In genomic region chr5:135800656-135801055, GRCh38 we compare ENCODE assay signal across 21 cellular contexts. TPM values are rescaled to one million over a fixed set of nuclear protein-coding genes. Genes with fewer than 3 reads are reported as not detected.
DNase-seq lines count a peak whose midpoint lies in the region; ATAC-seq lines count a peak whose summit lies in the region.
"Had no signal": no experiment of that assay in that cellular context is flagged by ENCODE, and none has a peak within 500 bp of the region (broad histone marks: within the 10 kb centered on the region; RNA-seq: fewer than 3 reads in every experiment).

No MANE protein-coding gene starts in this region.

- CTCF ChIA-PET in activated CD8-positive, alpha-beta memory T cell treated with anti-CD3 and anti-CD28 coated beads, Interleukin-2, amount 10 ng/mL, durations not matched to agents 7 days and 5 days (lab: Charles Lee), result no interaction called here

- H3K36me3 Mint-ChIP-seq in activated CD8-positive, alpha-beta memory T cell treated with anti-CD3 and anti-CD28 coated beads, Interleukin-2, amount 10 ng/mL, durations not matched to agents 7 days and 5 days, result no peaks in the 10 kb centered on the region
- H3K36me3 Mint-ChIP-seq in stimulated activated memory B cell treated with anti-CD40 and anti-IgM and Interleukin-4, amounts not matched to agents 10 μg/mL and 1 μg/mL and 100 μg/mL, for 72 hours, result no peaks in the 10 kb centered on the region
- H3K36me3 Mint-ChIP-seq: CD4-positive, CD25-positive, alpha-beta regulatory T cell; CD8-positive, alpha-beta memory T cell had no signal

- DNase-seq in activated CD8-positive, alpha-beta memory T cell treated with anti-CD3 and anti-CD28 coated beads, Interleukin-2, amount 10 ng/mL, durations not matched to agents 7 days and 5 days, result no peak
- DNase-seq in activated CD8-positive, alpha-beta memory T cell treated with anti-CD3 and anti-CD28 coated beads, Interleukin-2, amount 50 U/mL, for 48 hours, result no peak
- DNase-seq in stimulated activated naive CD8-positive, alpha-beta T cell treated with anti-CD3 and anti-CD28 coated beads, Interleukin-15, amount 100 ng/mL, for 72 hours, result no peak
- no peak for DNase-seq in stimulated activated naive CD8-positive, alpha-beta T cell treated with anti-CD3 and anti-CD28 coated beads, Interleukin-15, Interleukin-2, amounts not matched to agents 100 U/mL and 50 U/mL, for 24 hours
- DNase-seq: ACHN; BE2C; C1 segment of cervical spinal cord; CD8-positive, alpha-beta memory T cell; COR-L47; DMS 273 treated with DMSO at 0.1 percent for 48 hours; DMS53; DND-41; EL; HCEC 1CT; HFFc6; IMR-90 had no signal

- no peaks in the 10 kb centered on the region for H3K27me3 Mint-ChIP-seq in activated CD8-positive, alpha-beta memory T cell treated with anti-CD3 and anti-CD28 coated beads, Interleukin-2, amount 10 ng/mL, durations not matched to agents 7 days and 5 days
- peaks cover 16% of the 10 kb centered on the region for H3K27me3 Mint-ChIP-seq in stimulated activated naive CD8-positive, alpha-beta T cell treated with anti-CD3 and anti-CD28 coated beads, Interleukin-15, amount 100 ng/mL, for 72 hours
- peaks cover 43% of the 10 kb centered on the region for H3K27me3 Mint-ChIP-seq in stimulated activated memory B cell treated with anti-CD40 and anti-IgM and Interleukin-4, amounts not matched to agents 10 μg/mL and 1 μg/mL and 100 μg/mL, for 72 hours
- H3K27me3 Mint-ChIP-seq: CD4-positive, CD25-positive, alpha-beta regulatory T cell had no signal

- ATAC-seq in activated CD8-positive, alpha-beta memory T cell treated with anti-CD3 and anti-CD28 coated beads, Interleukin-2, amount 10 ng/mL, durations not matched to agents 7 days and 5 days, result peak; percentile 16
- ATAC-seq in stimulated activated naive CD8-positive, alpha-beta T cell treated with anti-CD3 and anti-CD28 coated beads, Interleukin-15, amount 100 ng/mL, for 72 hours, result peak; percentile 37
- ATAC-seq in stimulated activated naive CD8-positive, alpha-beta T cell treated with anti-CD3 and anti-CD28 coated beads, Interleukin-15, Interleukin-2, amounts not matched to agents 100 U/mL and 50 U/mL, for 24 hours, result no peak
- peak; percentile 4 for ATAC-seq in stimulated activated memory B cell treated with anti-CD40 and anti-IgM and Interleukin-4, amounts not matched to agents 10 μg/mL and 1 μg/mL and 100 μg/mL, for 72 hours
- no peak for ATAC-seq in GM19463 (IDR thresholded peaks at IDR 0.05; ENCODE audit: unreplicated experiment)
- ATAC-seq: GM23338 had no signal

- H3K9me3 Mint-ChIP-seq in activated CD8-positive, alpha-beta memory T cell treated with anti-CD3 and anti-CD28 coated beads, Interleukin-2, amount 10 ng/mL, durations not matched to agents 7 days and 5 days (ENCODE audit: low read depth), result no peaks in the 10 kb centered on the region
- H3K9me3 Mint-ChIP-seq in stimulated activated naive CD8-positive, alpha-beta T cell treated with anti-CD3 and anti-CD28 coated beads, Interleukin-15, amount 100 ng/mL, for 72 hours, result peaks cover 0 to 6% of the 10 kb centered on the region in 2 donors
- H3K9me3 Mint-ChIP-seq in stimulated activated memory B cell treated with anti-CD40 and anti-IgM and Interleukin-4, amounts not matched to agents 10 μg/mL and 1 μg/mL and 100 μg/mL, for 72 hours, result no peaks in the 10 kb centered on the region
- H3K9me3 Mint-ChIP-seq: GM23338, HFFc6 had no signal

- no peak overlapping the region for H3K4me3 Mint-ChIP-seq in activated CD8-positive, alpha-beta memory T cell treated with anti-CD3 and anti-CD28 coated beads, Interleukin-2, amount 10 ng/mL, durations not matched to agents 7 days and 5 days
- no peak overlapping the region for H3K4me3 Mint-ChIP-seq in stimulated activated naive CD8-positive, alpha-beta T cell treated with anti-CD3 and anti-CD28 coated beads, Interleukin-15, amount 100 ng/mL, for 72 hours
- H3K4me3 Mint-ChIP-seq in stimulated activated memory B cell treated with anti-CD40 and anti-IgM and Interleukin-4, amounts not matched to agents 10 μg/mL and 1 μg/mL and 100 μg/mL, for 72 hours, result no peak overlapping the region
- H3K4me3 Mint-ChIP-seq: CD4-positive, CD25-positive, alpha-beta regulatory T cell; CD8-positive, alpha-beta memory T cell; GM23338; HFFc6 had no signal

- no peaks in the 10 kb centered on the region for H3K4me1 Mint-ChIP-seq in activated CD8-positive, alpha-beta memory T cell treated with anti-CD3 and anti-CD28 coated beads, Interleukin-2, amount 10 ng/mL, durations not matched to agents 7 days and 5 days
- H3K4me1 Mint-ChIP-seq in stimulated activated naive CD8-positive, alpha-beta T cell treated with anti-CD3 and anti-CD28 coated beads, Interleukin-15, amount 100 ng/mL, for 72 hours, result no peaks in the 10 kb centered on the region
- H3K4me1 Mint-ChIP-seq in stimulated activated memory B cell treated with anti-CD40 and anti-IgM and Interleukin-4, amounts not matched to agents 10 μg/mL and 1 μg/mL and 100 μg/mL, for 72 hours, result no peaks in the 10 kb centered on the region
- H3K4me1 Mint-ChIP-seq: CD4-positive, CD25-positive, alpha-beta regulatory T cell; CD8-positive, alpha-beta memory T cell; GM23338 had no signal

- H3K27ac Mint-ChIP-seq in activated CD8-positive, alpha-beta memory T cell treated with anti-CD3 and anti-CD28 coated beads, Interleukin-2, amount 10 ng/mL, durations not matched to agents 7 days and 5 days, result no peak overlapping the region
- H3K27ac Mint-ChIP-seq in stimulated activated naive CD8-positive, alpha-beta T cell treated with anti-CD3 and anti-CD28 coated beads, Interleukin-15, amount 100 ng/mL, for 72 hours, result no peak overlapping the region
- no peak overlapping the region for H3K27ac Mint-ChIP-seq in stimulated activated memory B cell treated with anti-CD40 and anti-IgM and Interleukin-4, amounts not matched to agents 10 μg/mL and 1 μg/mL and 100 μg/mL, for 72 hours
- H3K27ac Mint-ChIP-seq: CD4-positive, CD25-positive, alpha-beta regulatory T cell; CD8-positive, alpha-beta memory T cell; GM23338; HFFc6 had no signal

RNA-seq across cellular contexts. Expression of gene SLC25A48, which starts 33.8 kb away (rescaled TPM):
- total RNA-seq in activated CD8-positive, alpha-beta memory T cell treated with anti-CD3 and anti-CD28 coated beads, Interleukin-2, amount 10 ng/mL, durations not matched to agents 7 days and 5 days, result not detected
- total RNA-seq: CD4-positive, CD25-positive, alpha-beta regulatory T cell; CD8-positive, alpha-beta memory T cell; G401; HFFc6; IMR-90 had no signal

Comparison
In these comparisons a context has a peak if more than half of its experiments do, and no peak if none do; other contexts are left out.
1. ATAC-seq: peak in activated CD8-positive, alpha-beta memory T cell treated with anti-CD3 and anti-CD28 coated beads, Interleukin-2, amount 10 ng/mL, durations not matched to agents 7 days and 5 days (single experiment), stimulated activated naive CD8-positive, alpha-beta T cell treated with anti-CD3 and anti-CD28 coated beads, Interleukin-15, amount 100 ng/mL, for 72 hours (single experiment) and stimulated activated memory B cell treated with anti-CD40 and anti-IgM and Interleukin-4, amounts not matched to agents 10 μg/mL and 1 μg/mL and 100 μg/mL, for 72 hours (single experiment); none in stimulated activated naive CD8-positive, alpha-beta T cell treated with anti-CD3 and anti-CD28 coated beads, Interleukin-15, Interleukin-2, amounts not matched to agents 100 U/mL and 50 U/mL, for 24 hours (single experiment) and GM19463 (single experiment).